ENCODE assay signal across 13 cellular contexts in the genomic region with DNA sequence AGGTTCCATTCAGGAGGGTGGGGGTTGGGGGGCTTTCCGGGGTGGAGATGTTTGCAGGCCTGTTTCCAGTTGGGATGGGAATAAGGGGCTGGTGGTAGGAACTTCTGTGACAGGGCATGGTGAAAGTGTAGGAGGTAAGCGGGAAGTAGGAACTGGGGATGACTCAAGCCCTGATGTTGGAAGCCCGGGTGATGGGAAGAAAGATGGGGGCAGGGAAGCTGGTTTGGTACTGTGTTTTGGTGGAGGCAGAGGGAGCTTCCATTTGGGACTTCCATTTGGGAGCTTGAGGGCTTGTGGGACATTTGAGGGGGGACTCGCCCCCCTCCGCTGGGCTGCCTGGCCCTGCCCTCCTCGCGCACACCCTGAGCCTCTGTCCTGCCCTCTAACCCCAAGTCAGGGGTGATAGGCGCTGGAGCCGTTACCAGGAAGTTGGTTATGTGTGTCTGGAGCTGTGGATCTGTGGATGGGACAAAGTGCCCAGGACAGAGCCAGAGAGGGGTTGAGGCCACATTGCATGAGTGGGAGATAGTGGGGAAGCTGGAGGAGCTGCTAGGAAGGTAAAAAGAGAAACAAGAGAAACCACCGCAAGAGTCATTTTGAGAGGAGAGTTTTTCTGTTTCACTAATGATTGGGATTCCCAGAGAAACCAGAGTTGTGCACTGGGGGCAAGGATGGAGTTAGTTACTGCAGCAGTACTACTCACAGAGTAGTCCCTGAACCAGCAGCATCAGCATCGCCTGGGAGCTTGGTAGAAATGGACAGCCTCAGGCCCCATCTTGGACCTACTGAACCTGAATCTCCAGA. TPM values are rescaled to one million over a fixed set of nuclear protein-coding genes. Genes with fewer than 3 reads are reported as not detected.
DNase-seq lines count a peak whose midpoint lies in the region; ATAC-seq and TF ChIP-seq lines count a peak whose summit lies in the region.
"Had no signal": no experiment of that assay in that cellular context is flagged by ENCODE, and none has a peak within 500 bp of the region (broad histone marks: within the 10 kb centered on the region; RNA-seq: fewer than 3 reads in every experiment).

No MANE protein-coding gene starts in this region.

- no peak overlapping the region for H2AFZ ChIP-seq in GM23338
- no peak overlapping the region for H2AFZ ChIP-seq in osteoblast (ENCODE audit: low read length)

- no peaks in the 10 kb centered on the region for H3K9me3 ChIP-seq in osteoblast (ENCODE audit: low read depth, low read length)
- H3K9me3 ChIP-seq: Peyer's patch had no signal

- H3K27ac ChIP-seq in GM23338 (ENCODE audit: low read depth) = no peak overlapping the region
- no peak overlapping the region for H3K27ac ChIP-seq in osteoblast (ENCODE audit: low read depth, low read length)
- H3K27ac ChIP-seq: HL-60 had no signal

- H3K36me3 ChIP-seq in GM23338 (ENCODE audit: insufficient read depth) (no peaks in the 10 kb centered on the region), osteoblast (ENCODE audit: insufficient read depth, low read length) (no peaks in the 10 kb centered on the region)
- H3K36me3 ChIP-seq: Peyer's patch had no signal

- H4K20me1 ChIP-seq in GM23338 (replicated peaks; ENCODE audit: insufficient read depth) = no peaks in the 10 kb centered on the region
- no peaks in the 10 kb centered on the region for H4K20me1 ChIP-seq in osteoblast (ENCODE audit: insufficient read depth, low read length)

- TF ChIP-seq CTCF in GM23338 (conservative IDR thresholded peaks at IDR 0.05; ENCODE audit: low read depth in 2 of 2) (no peak), osteoblast (IDR thresholded peaks at IDR 0.05; ENCODE audit: extremely low read depth, low read depth, low read length) (no peak)

- DNase-seq in activated naive CD4-positive, alpha-beta T cell (lab: John Stamatoyannopoulos, UW) = no peak
- peak; percentile 13 for DNase-seq in GM23338 (ENCODE audit: low spot score)
- peak; percentile 92 for DNase-seq in osteoblast (ENCODE audit: insufficient read length, low spot score, missing footprints)
- DNase-seq in NCI-H1694 (lab: John Stamatoyannopoulos, UW) = no peak
- DNase-seq in SIG-M5 treated with dmso at 0.1 percent for 504 hours (lab: John Stamatoyannopoulos, UW; ENCODE audit: unreplicated experiment) = no peak
- no peak for DNase-seq in NCI-H1417 treated with DMSO at 0.1 percent for 48 hours (lab: John Stamatoyannopoulos, UW)
- DNase-seq: left cardiac atrium, NCI-H1694 treated with DMSO at 0.1 percent for 48 hours had no signal

- H3K27me3 Mint-ChIP-seq in activated naive CD4-positive, alpha-beta T cell treated with anti-CD3 and anti-CD28 coated beads, Interleukin-2, amount 50 U/mL, for 24 hours = no peaks in the 10 kb centered on the region
- H3K27me3 Mint-ChIP-seq in GM23338 (ENCODE audit: insufficient read depth, low read depth, poor library complexity) = peaks cover 33% of the 10 kb centered on the region
- no peaks in the 10 kb centered on the region for H3K27me3 Mint-ChIP-seq in activated T-helper 17 cell treated with anti-CD3 and anti-CD28 coated beads, Interleukin-2, amount 50 U/mL, for 72 hours

- ATAC-seq in GM23338 = no peak
- ATAC-seq in activated T-helper 17 cell treated with anti-CD3 and anti-CD28 coated beads, Interleukin-2, amount 50 U/mL, for 72 hours (replicated peaks) = peak; percentile 72
- ATAC-seq: left cardiac atrium had no signal

- H3K4me3 ChIP-seq in GM23338 = no peak overlapping the region
- no peak overlapping the region for H3K4me3 ChIP-seq in osteoblast (ENCODE audit: insufficient read depth, low read length)

- H3K36me3 Mint-ChIP-seq in activated naive CD4-positive, alpha-beta T cell treated with anti-CD3 and anti-CD28 coated beads, Interleukin-2, amount 50 U/mL, for 24 hours = peaks cover 7% of the 10 kb centered on the region
- peaks cover 11% of the 10 kb centered on the region for H3K36me3 Mint-ChIP-seq in GM23338 (ENCODE audit: low read depth)
- H3K36me3 Mint-ChIP-seq in activated T-helper 17 cell treated with anti-CD3 and anti-CD28 coated beads, Interleukin-2, amount 50 U/mL, for 72 hours (ENCODE audit: low read depth) = peaks cover 53% of the 10 kb centered on the region

- H3K4me3 Mint-ChIP-seq in activated naive CD4-positive, alpha-beta T cell treated with anti-CD3 and anti-CD28 coated beads, Interleukin-2, amount 50 U/mL, for 24 hours = no peak overlapping the region
- 0 out of 3 replicates have a peak overlapping the region, but pooled peaks have one; percentile 32 for H3K4me3 Mint-ChIP-seq in GM23338
- peak overlapping the region; percentile 80 for H3K4me3 Mint-ChIP-seq in activated T-helper 17 cell treated with anti-CD3 and anti-CD28 coated beads, Interleukin-2, amount 50 U/mL, for 72 hours

- H3K4me2 ChIP-seq in GM23338 (peak overlapping the region; percentile 88; the same call in 1 of the 2 replicates), osteoblast (ENCODE audit: insufficient read depth, low read length) (no peak overlapping the region)

- H3K79me2 ChIP-seq in GM23338 (replicated peaks; ENCODE audit: insufficient read depth) (no peaks in the 10 kb centered on the region), osteoblast (ENCODE audit: insufficient read depth, low read length) (no peaks in the 10 kb centered on the region)

- H3K9me3 Mint-ChIP-seq in activated naive CD4-positive, alpha-beta T cell treated with anti-CD3 and anti-CD28 coated beads, Interleukin-2, amount 50 U/mL, for 24 hours = no peaks in the 10 kb centered on the region
- no peaks in the 10 kb centered on the region; the same call in 2 of the 3 replicates for H3K9me3 Mint-ChIP-seq in GM23338
- no peaks in the 10 kb centered on the region for H3K9me3 Mint-ChIP-seq in activated T-helper 17 cell treated with anti-CD3 and anti-CD28 coated beads, Interleukin-2, amount 50 U/mL, for 72 hours

- peaks cover 77% of the 10 kb centered on the region for H3K4me1 Mint-ChIP-seq in activated naive CD4-positive, alpha-beta T cell treated with anti-CD3 and anti-CD28 coated beads, Interleukin-2, amount 50 U/mL, for 24 hours
- peaks cover 45% of the 10 kb centered on the region for H3K4me1 Mint-ChIP-seq in GM23338
- H3K4me1 Mint-ChIP-seq in activated T-helper 17 cell treated with anti-CD3 and anti-CD28 coated beads, Interleukin-2, amount 50 U/mL, for 72 hours = peaks cover 54% of the 10 kb centered on the region

- H3F3A ChIP-seq in GM23338 (replicated peaks; ENCODE audit: low read depth) = peaks cover 23% of the 10 kb centered on the region; the same call in 1 of the 2 replicates

- peaks cover 46% of the 10 kb centered on the region for H3K4me1 ChIP-seq in GM23338 (ENCODE audit: insufficient read depth)
- H3K4me1 ChIP-seq in osteoblast (ENCODE audit: insufficient read depth, low read length) = peaks cover 9% of the 10 kb centered on the region

- H3K27ac Mint-ChIP-seq in activated naive CD4-positive, alpha-beta T cell treated with anti-CD3 and anti-CD28 coated beads, Interleukin-2, amount 50 U/mL, for 24 hours = peak overlapping the region; percentile 81
- H3K27ac Mint-ChIP-seq in GM23338 = no peak overlapping the region
- peak overlapping the region; percentile 61 for H3K27ac Mint-ChIP-seq in activated T-helper 17 cell treated with anti-CD3 and anti-CD28 coated beads, Interleukin-2, amount 50 U/mL, for 72 hours

- H3K27me3 ChIP-seq in GM23338 (ENCODE audit: insufficient read depth) (peaks cover 20% of the 10 kb centered on the region), osteoblast (ENCODE audit: insufficient read depth, low read length) (no peaks in the 10 kb centered on the region)
- H3K27me3 ChIP-seq: Peyer's patch had no signal

- H3K9me2 ChIP-seq in GM23338 (ENCODE audit: insufficient read depth) = no peaks in the 10 kb centered on the region

TF ChIP-seq in GM23338, 12 proteins besides CTCF, POLR2A, EP300 and RAD21 (continues in another document):
- no peak for TF ChIP-seq CREB1 (CRISPR knock-in tag; IDR thresholded peaks at IDR 0.05; ENCODE audit: low read depth)
- no peak for TF ChIP-seq ZNF114 (CRISPR knock-in tag; IDR thresholded peaks at IDR 0.05)
- TF ChIP-seq STAT1 (IDR thresholded peaks at IDR 0.05; ENCODE audit: unreplicated experiment) = no peak
- no peak for TF ChIP-seq ZNF331 (CRISPR knock-in tag; IDR thresholded peaks at IDR 0.05; ENCODE audit: low read depth)
- TF ChIP-seq, protein P1, sequence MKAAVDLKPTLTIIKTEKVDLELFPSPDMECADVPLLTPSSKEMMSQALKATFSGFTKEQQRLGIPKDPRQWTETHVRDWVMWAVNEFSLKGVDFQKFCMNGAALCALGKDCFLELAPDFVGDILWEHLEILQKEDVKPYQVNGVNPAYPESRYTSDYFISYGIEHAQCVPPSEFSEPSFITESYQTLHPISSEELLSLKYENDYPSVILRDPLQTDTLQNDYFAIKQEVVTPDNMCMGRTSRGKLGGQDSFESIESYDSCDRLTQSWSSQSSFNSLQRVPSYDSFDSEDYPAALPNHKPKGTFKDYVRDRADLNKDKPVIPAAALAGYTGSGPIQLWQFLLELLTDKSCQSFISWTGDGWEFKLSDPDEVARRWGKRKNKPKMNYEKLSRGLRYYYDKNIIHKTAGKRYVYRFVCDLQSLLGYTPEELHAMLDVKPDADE (IDR thresholded peaks at IDR 0.05) = no peak

RNA-seq across cellular contexts. Expression of a gene that starts 6.6 kb away (rescaled TPM):
- 37.9 and 39.3 TPM in 2 replicates for total RNA-seq in GM23338 (2014; rRNA removed; shearing (Covaris generic))
- polyA plus RNA-seq in GM23338 (2016; fragmentation: Nextera tagmentation; extraction: Ambion mirVana) = 23.5 and 24.8 TPM in 2 replicates
- 100 to 1,000 TPM in 1 of 2 donors, 10 to 100 TPM in 1; 45.5 to 102 TPM for total RNA-seq in activated T-helper 17 cell treated with anti-CD3 and anti-CD28 coated beads, Interleukin-2, amount 50 U/mL, for 72 hours
- 7.4 and 9.4 TPM in 2 replicates for total RNA-seq in osteoblast

RNA-seq across cellular contexts. Expression of a gene that starts 12.9 kb away (rescaled TPM):
- total RNA-seq in GM23338 (2014; rRNA removed; shearing (Covaris generic)) = 220 and 227 TPM in 2 replicates
- 145 and 153 TPM in 2 replicates for polyA plus RNA-seq in GM23338 (2016; fragmentation: Nextera tagmentation; extraction: Ambion mirVana)
- total RNA-seq in activated T-helper 17 cell treated with anti-CD3 and anti-CD28 coated beads, Interleukin-2, amount 50 U/mL, for 72 hours = 100 to 1,000 TPM in 1 of 2 donors, 10 to 100 TPM in 1; 94.3 to 122 TPM
- total RNA-seq in osteoblast = 295 and 356 TPM in 2 replicates

RNA-seq across cellular contexts. Expression of a gene that starts 19.9 kb away (rescaled TPM):
- 0.31 TPM in 1 of 2 replicates, not detected in the other for total RNA-seq in GM23338 (2014; rRNA removed; shearing (Covaris generic))
- polyA plus RNA-seq in GM23338 (2016; fragmentation: Nextera tagmentation; extraction: Ambion mirVana) = not detected in 2 replicates
- 1 to 10 TPM in 1 of 2 donors, under 1 TPM in 1; 0.56 to 1.1 TPM for total RNA-seq in activated T-helper 17 cell treated with anti-CD3 and anti-CD28 coated beads, Interleukin-2, amount 50 U/mL, for 72 hours
- total RNA-seq in osteoblast = not detected in 2 replicates
- total RNA-seq: fibroblast of villous mesenchyme, left cardiac atrium had no signal

RNA-seq across cellular contexts. Expression of a gene that starts 36.1 kb away (rescaled TPM):
- 1.9 TPM in 1 of 2 replicates, not detected in the other for total RNA-seq in GM23338 (2014; rRNA removed; shearing (Covaris generic))
- polyA plus RNA-seq in GM23338 (2016; fragmentation: Nextera tagmentation; extraction: Ambion mirVana) = 2.0 and 3.1 TPM in 2 replicates
- total RNA-seq in activated T-helper 17 cell treated with anti-CD3 and anti-CD28 coated beads, Interleukin-2, amount 50 U/mL, for 72 hours = not detected
- total RNA-seq in osteoblast = not detected in 2 replicates
- total RNA-seq: fibroblast of villous mesenchyme, left cardiac atrium, Peyer's patch had no signal

RNA-seq across cellular contexts. Expression of a gene that starts 45.0 kb away (rescaled TPM):
- 2.6 and 2.9 TPM in 2 replicates for total RNA-seq in GM23338 (2014; rRNA removed; shearing (Covaris generic))
- 8.0 and 8.1 TPM in 2 replicates for polyA plus RNA-seq in GM23338 (2016; fragmentation: Nextera tagmentation; extraction: Ambion mirVana)
- total RNA-seq in activated T-helper 17 cell treated with anti-CD3 and anti-CD28 coated beads, Interleukin-2, amount 50 U/mL, for 72 hours = 1 to 10 TPM; 3.7 to 4.6 TPM
- not detected in 2 replicates for total RNA-seq in osteoblast

Comparison
In these comparisons a context has a peak if more than half of its experiments do, and no peak if none do; other contexts are left out.
1. DNase-seq: peak in GM23338 (single experiment) and osteoblast (single experiment); none in activated naive CD4-positive, alpha-beta T cell (0 of 4), NCI-H1694 (single experiment), SIG-M5 treated with dmso at 0.1 percent for 504 hours (single experiment) and NCI-H1417 treated with DMSO at 0.1 percent for 48 hours (single experiment).